15 cellular contexts compared by ENCODE assay signal in the genomic region with DNA sequence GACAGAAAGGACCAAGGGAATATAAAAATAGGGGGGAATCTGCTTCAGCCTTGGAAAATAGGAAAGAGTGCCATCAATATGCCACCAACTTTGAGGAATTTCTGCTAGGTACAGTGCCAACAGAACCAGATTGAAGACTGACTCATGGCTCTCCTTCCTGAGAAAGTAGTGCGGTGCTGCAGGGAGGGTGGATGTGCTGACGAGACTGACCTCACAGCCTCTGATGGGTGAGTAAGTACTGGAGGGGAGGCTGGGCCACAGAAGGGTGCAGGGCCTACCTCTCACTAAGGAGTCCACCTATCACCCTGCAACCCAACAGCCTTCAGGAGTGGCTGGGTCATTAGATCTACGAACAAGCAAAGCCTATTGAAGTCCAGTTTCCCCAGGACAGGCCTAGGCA.
DNase-seq lines count a peak whose midpoint lies in the region; ATAC-seq, FAIRE-seq and TF ChIP-seq lines count a peak whose summit lies in the region.
"Had no signal": no experiment of that assay in that cellular context is flagged by ENCODE, and none has a peak within 500 bp of the region (broad histone marks: within the 10 kb centered on the region; RNA-seq: fewer than 3 reads in every experiment).

No MANE protein-coding gene starts in this region.

- no peaks in the 10 kb centered on the region for H3K27me3 ChIP-seq in RWPE2 (ENCODE audit: insufficient read depth, poor library complexity, severe bottlenecking)
- H3K27me3 ChIP-seq: transverse colon had no signal

- DNase-seq in H54 (ENCODE audit: insufficient read length, low spot score) (peak; percentile 71), RWPE2 (ENCODE audit: low spot score) (no peak), fibroblast of pulmonary artery (ENCODE audit: low read depth) (peak; percentile 79), superior temporal gyrus (ENCODE audit: extremely low spot score) (peak; percentile 60), NCI-H1048 (lab: John Stamatoyannopoulos, UW) (no peak)
- DNase-seq in activated CD4-positive, alpha-beta T cell treated with anti-CD3 and anti-CD28 coated beads for 4 hours, result no peak
- DNase-seq: activated CD8-positive, alpha-beta memory T cell treated with anti-CD3 and anti-CD28 coated beads, Interleukin-2, amount 50 U/mL, for 4 hours; activated naive CD4-positive, alpha-beta T cell treated with anti-CD3 and anti-CD28 coated beads, Interleukin-2, amount 10 ng/mL, durations not matched to agents 7 days and 5 days; lower lobe of right lung; NCI-H1436; stimulated activated CD4-positive, alpha-beta T cell treated with anti-CD3 and anti-CD28 coated beads, Interleukin-2, amount 100 ng/mL, for 48 hours; transverse colon had no signal

- FAIRE-seq in H54 (lab: Jason Lieb, UNC), result peak; percentile 98

- H3K36me3 ChIP-seq in RWPE2 (ENCODE audit: low read depth), result no peaks in the 10 kb centered on the region
- H3K36me3 ChIP-seq: lower lobe of right lung, transverse colon had no signal

- peak; percentile 63; the same call in 2 of the 3 replicates for ATAC-seq in RWPE2 (ENCODE audit: low read depth)
- ATAC-seq in HG03469 (IDR thresholded peaks at IDR 0.05; ENCODE audit: unreplicated experiment), result no peak
- ATAC-seq: activated CD4-positive, CD25-positive, alpha-beta regulatory T cell treated with anti-CD3 and anti-CD28 coated beads, Interleukin-2, amount 50 U/mL, for 24 hours; lower lobe of right lung; right cardiac atrium had no signal

- H3K4me3 ChIP-seq in RWPE2 (ENCODE audit: severe bottlenecking), result no peak overlapping the region
- H3K4me3 ChIP-seq in fibroblast of pulmonary artery (replicated peaks; ENCODE audit: low read depth, low read length), result no peak overlapping the region
- H3K4me3 ChIP-seq: lower lobe of right lung, transverse colon had no signal

- no peak for TF ChIP-seq CTCF in RWPE2 (IDR thresholded peaks at IDR 0.05; ENCODE audit: poor library complexity, severe bottlenecking)
- no peak for TF ChIP-seq CTCF in fibroblast of pulmonary artery (IDR thresholded peaks at IDR 0.05; ENCODE audit: low read length, missing control alignments)

- H3K4me1 ChIP-seq in RWPE2 (ENCODE audit: insufficient read depth, poor library complexity, severe bottlenecking), result peaks cover 6% of the 10 kb centered on the region
- H3K4me1 ChIP-seq: lower lobe of right lung, transverse colon had no signal

- no peaks in the 10 kb centered on the region for H3K9me3 ChIP-seq in RWPE2 (ENCODE audit: severe bottlenecking)
- H3K9me3 ChIP-seq: lower lobe of right lung, transverse colon had no signal

- no peak overlapping the region for H3K27ac ChIP-seq in RWPE2 (ENCODE audit: poor library complexity, severe bottlenecking)
- H3K27ac ChIP-seq: lower lobe of right lung, transverse colon had no signal

- TF ChIP-seq POLR2A in H54 (IDR thresholded peaks at IDR 0.05; ENCODE audit: low read depth, low read length), result no peak

Comparison
In these comparisons a context has a peak if more than half of its experiments do, and no peak if none do; other contexts are left out.
1. DNase-seq: peak in H54 (single experiment), fibroblast of pulmonary artery (single experiment) and superior temporal gyrus (single experiment); none in RWPE2 (single experiment), activated CD4-positive, alpha-beta T cell treated with anti-CD3 and anti-CD28 coated beads for 4 hours (0 of 2) and NCI-H1048 (single experiment).